In genomic region chr1:244653439-244654283, GRCh38 we compare ENCODE assay signal across 8 cellular contexts. TPM values are rescaled to one million over a fixed set of nuclear protein-coding genes. Genes with fewer than 3 reads are reported as not detected.
A peak's percentile ranks its signal among the peaks of the same experiment; 100 is the strongest.
DNase-seq lines count a peak whose midpoint lies in the region; ATAC-seq and TF ChIP-seq lines count a peak whose summit lies in the region.

No MANE protein-coding gene starts in this region.

- H3K4ac ChIP-seq in mesenchymal stem cell (ENCODE audit: low read depth in 1 of 2, low read length in 2 of 2), result peak overlapping the region; percentile 24 to 80

- H2AK5ac ChIP-seq in mesenchymal stem cell (ENCODE audit: low read length, severe bottlenecking), result no peak overlapping the region

- no peak overlapping the region for H4K8ac ChIP-seq in mesenchymal stem cell (ENCODE audit: low read length)

- ATAC-seq in HG03439 (IDR thresholded peaks at IDR 0.05; ENCODE audit: unreplicated experiment) (no peak), HG03457 (IDR thresholded peaks at IDR 0.05; ENCODE audit: unreplicated experiment) (no peak)

- under 1% methylated on average over 35 of the region's 38 CpGs for WGBS in mesenchymal stem cell

- peak overlapping the region in 1 of 2 experiments; percentile 88 for H3K14ac ChIP-seq in mesenchymal stem cell (ENCODE audit: low read length in 2 of 2)

- H2BK120ac ChIP-seq in mesenchymal stem cell (ENCODE audit: low read depth, low read length), result no peak overlapping the region

- H3K9ac ChIP-seq in mesenchymal stem cell (ENCODE audit: low read length), result peak overlapping the region; percentile 95

- peak overlapping the region; percentile 60 for H2BK15ac ChIP-seq in mesenchymal stem cell (ENCODE audit: low read depth, poor library complexity, severe bottlenecking)

- H3K23ac ChIP-seq in mesenchymal stem cell (ENCODE audit: low read length in 2 of 2), result peak overlapping the region in 1 of 2 experiments; percentile 92

- H3K4me2 ChIP-seq in mesenchymal stem cell (ENCODE audit: low read length, poor library complexity, severe bottlenecking), result peak overlapping the region; percentile 91

- no peak overlapping the region for H4K91ac ChIP-seq in mesenchymal stem cell (ENCODE audit: low read length)

- no peak for TF ChIP-seq CTCF in cardiac fibroblast (IDR thresholded peaks at IDR 0.05; ENCODE audit: low read depth, low read length)

- DNase-seq in GM03348 (ENCODE audit: low spot score) (peak; percentile 7), LoVo (ENCODE audit: low spot score) (peak; percentile 29), cardiac fibroblast (ENCODE audit: low read depth in 2 of 2) (peak in 1 of 2 donors; percentile 32), mesenchymal stem cell (peak; percentile 55), ureter (ENCODE audit: low spot score) (no peak), AML-193 (lab: John Stamatoyannopoulos, UW) (no peak)

- H3K18ac ChIP-seq in mesenchymal stem cell (ENCODE audit: low read depth in 1 of 2, low read length in 2 of 2), result peak overlapping the region; percentile 67 to 83

- no peak overlapping the region for H3K27ac ChIP-seq in mesenchymal stem cell (ENCODE audit: low read length, poor library complexity, severe bottlenecking)

- H3K4me3 ChIP-seq in cardiac fibroblast (replicated peaks in 1 of 2; ENCODE audit: low read depth in 2 of 2, low read length in 2 of 2), result peak overlapping the region; percentile 92 to 94
- H3K4me3 ChIP-seq in mesenchymal stem cell (ENCODE audit: insufficient read depth in 1 of 2, low read depth in 1 of 2, low read length in 2 of 2), result peak overlapping the region; percentile 77 to 87

- H3K79me1 ChIP-seq in mesenchymal stem cell (replicated peaks; ENCODE audit: low read length, poor library complexity, severe bottlenecking), result peaks cover 9% of the 10 kb centered on the region

- H3K4me1 ChIP-seq in mesenchymal stem cell (ENCODE audit: control insufficient read depth, insufficient read depth, low read depth, low read length), result no peaks in the 10 kb centered on the region

- H3K9me3 ChIP-seq in mesenchymal stem cell (ENCODE audit: control insufficient read depth, low read length), result no peaks in the 10 kb centered on the region

- H2BK12ac ChIP-seq in mesenchymal stem cell (ENCODE audit: low read length in 2 of 2), result peak overlapping the region in 1 of 2 experiments; percentile 60

- peaks cover 0 to 11% of the 10 kb centered on the region in 2 experiments for H3K36me3 ChIP-seq in mesenchymal stem cell (ENCODE audit: control insufficient read depth in 1 of 2, insufficient read depth in 2 of 2, low read depth in 1 of 2, low read length in 2 of 2)

- H3K27me3 ChIP-seq in mesenchymal stem cell (ENCODE audit: control insufficient read depth in 1 of 2, insufficient read depth in 1 of 2, low read length in 2 of 2), result no peaks in the 10 kb centered on the region

- peak overlapping the region; percentile 63 for H2AFZ ChIP-seq in mesenchymal stem cell (ENCODE audit: low read depth, low read length)

- H2BK5ac ChIP-seq in mesenchymal stem cell (ENCODE audit: low read depth, low read length, poor library complexity, severe bottlenecking), result no peak overlapping the region

RNA-seq across cellular contexts. Expression of gene DESI2, which starts 0.7 kb away (rescaled TPM):
- 29.9 TPM for polyA plus RNA-seq in mesenchymal stem cell (2013, experiment 1 of 2)
- 29.7 TPM for polyA plus RNA-seq in mesenchymal stem cell (2013, experiment 2 of 2)
- total RNA-seq in ureter, result 22.1 TPM

Comparison
In these comparisons a context has a peak if more than half of its experiments do, and no peak if none do; other contexts are left out.
1. DNase-seq: peak in GM03348 (single experiment), LoVo (single experiment) and mesenchymal stem cell (single experiment); none in ureter (single experiment) and AML-193 (0 of 2).